In the genomic region with DNA sequence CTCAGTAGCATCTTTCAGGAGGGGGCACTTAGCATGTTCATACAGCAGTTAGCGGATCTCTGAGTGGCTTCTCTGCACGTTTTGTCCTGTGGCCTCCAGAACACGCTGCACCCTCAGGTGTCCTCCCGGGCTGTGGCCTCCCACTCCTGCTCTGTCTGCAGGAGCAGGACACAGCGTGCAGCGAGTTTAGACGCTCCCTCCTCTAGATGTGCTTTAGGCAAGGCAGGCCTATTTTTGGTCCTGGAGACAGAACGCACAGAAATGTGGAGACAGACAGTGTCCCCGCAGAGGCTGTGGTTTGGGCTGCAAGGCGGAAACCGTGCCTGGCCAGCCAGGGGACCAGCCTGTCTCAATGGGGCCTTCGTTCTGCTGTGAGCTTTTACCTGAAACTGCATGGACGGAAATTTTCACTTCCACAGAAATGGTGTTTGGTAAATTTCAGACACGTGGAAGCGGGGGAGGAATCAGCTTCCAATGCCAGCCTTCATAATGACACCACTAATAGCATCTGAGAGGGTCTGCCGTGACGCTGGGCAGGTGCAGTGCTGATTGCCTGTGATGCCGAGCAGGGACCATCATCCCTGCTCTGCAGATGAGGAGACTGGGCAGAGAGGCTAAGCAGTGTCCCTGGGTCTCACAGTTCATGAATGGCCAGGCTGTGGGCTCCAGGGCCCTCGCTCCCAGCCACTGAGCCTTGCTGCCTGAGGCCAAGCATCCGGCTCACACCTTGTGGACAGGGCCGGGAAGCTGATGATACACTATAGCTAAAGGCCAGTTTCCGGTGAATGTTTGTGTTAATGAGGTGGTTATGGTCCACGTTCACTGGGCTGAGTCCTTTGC, we compare ENCODE assay signal across 22 cellular contexts.
DNase-seq lines count a peak whose midpoint lies in the region; ATAC-seq, FAIRE-seq and TF ChIP-seq lines count a peak whose summit lies in the region.
"Had no signal": no experiment of that assay in that cellular context is flagged by ENCODE, and none has a peak within 500 bp of the region (broad histone marks: within the 10 kb centered on the region; RNA-seq: fewer than 3 reads in every experiment).

No MANE protein-coding gene starts in this region.

- TF ChIP-seq EP300 in stomach (IDR thresholded peaks at IDR 0.05): no peak

- H3K27ac ChIP-seq in RWPE2 (ENCODE audit: poor library complexity, severe bottlenecking): no peak overlapping the region
- H3K27ac ChIP-seq in stomach: no peak overlapping the region
- H3K27ac ChIP-seq: C4-2B, cardiac muscle cell, PC-9 had no signal

- ATAC-seq in RWPE2 (ENCODE audit: low read depth) (no peak), GM19467 (IDR thresholded peaks at IDR 0.05; ENCODE audit: unreplicated experiment) (no peak)

- H3K4me1 ChIP-seq in RWPE2 (ENCODE audit: insufficient read depth, poor library complexity, severe bottlenecking): no peaks in the 10 kb centered on the region
- H3K4me1 ChIP-seq in stomach: no peaks in the 10 kb centered on the region

- H3K36me3 ChIP-seq in H7 (replicated peaks; ENCODE audit: control insufficient read depth, insufficient read depth, low read length) (no peaks in the 10 kb centered on the region), RWPE2 (ENCODE audit: low read depth) (no peaks in the 10 kb centered on the region), stomach (no peaks in the 10 kb centered on the region)
- H3K36me3 ChIP-seq: cardiac muscle cell, MG63 had no signal

- DNase-seq in H7: peak; percentile 21
- peak; percentile 72 for DNase-seq in RWPE2 (ENCODE audit: low spot score)
- DNase-seq in islet precursor cell: peak; percentile 40
- peak; percentile 23 for DNase-seq in stomach
- DNase-seq in RCC 7860 (ENCODE audit: low spot score): no peak
- DNase-seq in globus pallidus (ENCODE audit: low spot score): no peak
- DNase-seq: activated naive CD4-positive, alpha-beta T cell treated with anti-CD3 and anti-CD28 coated beads, Interleukin-2, amount 50 U/mL, for 16 hours; kidney glomerular epithelial cell; MG63; naive B cell; NCI-H446 treated with DMSO at 0.1 percent for 48 hours; nucleus accumbens; PC-9; retina; T-helper 1 cell had no signal

- no peaks in the 10 kb centered on the region for H3K27me3 ChIP-seq in H7 (ENCODE audit: control insufficient read depth, insufficient read depth, low read length)
- no peaks in the 10 kb centered on the region for H3K27me3 ChIP-seq in RWPE2 (ENCODE audit: insufficient read depth, poor library complexity, severe bottlenecking)
- H3K27me3 ChIP-seq in stomach: no peaks in the 10 kb centered on the region
- H3K27me3 ChIP-seq: cardiac muscle cell, MG63 had no signal

- no peak for TF ChIP-seq CTCF in RWPE2 (IDR thresholded peaks at IDR 0.05; ENCODE audit: poor library complexity, severe bottlenecking)
- TF ChIP-seq CTCF in stomach (IDR thresholded peaks at IDR 0.05): no peak

- H3K4me3 ChIP-seq in H7 (ENCODE audit: insufficient read depth, low read depth, low read length) (no peak overlapping the region), RWPE2 (ENCODE audit: severe bottlenecking) (no peak overlapping the region), stomach (no peak overlapping the region)
- H3K4me3 ChIP-seq: cardiac muscle cell, MG63, PC-9, smooth muscle cell had no signal

- intact Hi-C loops in stomach (cut with DNase I; ENCODE audit: low total_unique reads): no loop called here

- 85 to 90% (median 89%) methylated on average over 15 to 23 of the region's 23 CpGs for WGBS in stomach, 5 donors

- TF ChIP-seq POLR2A in stomach (IDR thresholded peaks at IDR 0.05): no peak

- no peak for FAIRE-seq in RCC 7860 (lab: Jason Lieb, UNC)
- FAIRE-seq: endothelial cell of umbilical vein, GM12892, TTC549 had no signal

- H3K9me3 ChIP-seq in RWPE2 (ENCODE audit: severe bottlenecking) (no peaks in the 10 kb centered on the region), stomach (no peaks in the 10 kb centered on the region)
- H3K9me3 ChIP-seq: MG63 had no signal

Comparison
In these comparisons a context has a peak if more than half of its experiments do, and no peak if none do; other contexts are left out.
1. DNase-seq: peak in H7 (single experiment), RWPE2 (single experiment), islet precursor cell (single experiment) and stomach (single experiment); none in RCC 7860 (single experiment) and globus pallidus (single experiment).